8 cellular contexts compared by ENCODE assay signal in the genomic region with DNA sequence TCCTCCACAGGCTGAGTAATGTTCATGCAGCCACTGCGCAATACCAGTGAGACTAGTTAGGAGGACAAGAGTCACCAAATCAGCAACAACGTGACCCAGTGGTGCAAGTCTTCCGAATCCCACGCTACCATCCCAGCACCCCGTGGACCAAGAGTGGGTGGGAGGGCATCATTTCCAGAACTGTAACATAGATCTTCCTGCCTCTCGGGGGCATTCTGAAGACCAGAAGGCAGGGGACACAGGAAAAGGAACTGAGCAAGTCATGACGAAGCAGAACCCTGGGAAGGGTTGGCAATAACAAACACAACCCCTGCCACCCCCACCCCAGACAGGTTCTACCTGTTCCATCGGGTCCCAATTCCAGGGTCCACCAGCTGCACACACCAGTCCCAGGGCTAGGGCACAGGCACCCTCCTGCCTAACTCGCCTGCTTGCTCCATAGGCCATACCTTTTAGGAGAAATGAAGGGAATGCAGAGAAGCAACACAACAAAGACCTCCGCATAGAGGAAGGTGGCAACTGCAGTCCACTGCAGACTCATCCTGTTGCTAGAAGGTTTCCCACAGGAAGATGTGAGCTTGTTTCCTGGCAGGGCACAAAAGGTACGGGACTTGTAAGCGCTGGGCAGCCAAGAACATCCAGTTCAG. TPM values are rescaled to one million over a fixed set of nuclear protein-coding genes. Genes with fewer than 3 reads are reported as not detected.
DNase-seq lines count a peak whose midpoint lies in the region; ATAC-seq, FAIRE-seq and TF ChIP-seq lines count a peak whose summit lies in the region.

No MANE protein-coding gene starts in this region.

- H3K9me1 ChIP-seq in keratinocyte (ENCODE audit: control insufficient read depth, extremely low read depth, insufficient read depth, low read length), result no peaks in the 10 kb centered on the region

- H3K36me3 Mint-ChIP-seq in activated naive CD4-positive, alpha-beta T cell treated with anti-CD3 and anti-CD28 coated beads for 36 hours (ENCODE audit: low read depth), result peaks cover 12% of the 10 kb centered on the region
- H3K36me3 Mint-ChIP-seq in activated naive CD4-positive, alpha-beta T cell treated with anti-CD3 and anti-CD28 coated beads, Interleukin-2, amount 50 U/mL, for 24 hours, result peaks cover 3% of the 10 kb centered on the region

- no peak for TF ChIP-seq POLR2A in transverse colon (IDR thresholded peaks at IDR 0.05)

- H3K4me1 ChIP-seq in keratinocyte (ENCODE audit: control insufficient read depth, extremely low read depth, insufficient read depth, low read length), result peaks cover 35% of the 10 kb centered on the region
- H3K4me1 ChIP-seq in transverse colon, result peaks cover 21 to 45% (median 40%) of the 10 kb centered on the region in 4 donors

- H3K36me3 ChIP-seq in keratinocyte (ENCODE audit: control insufficient read depth in 2 of 2, extremely low read depth in 1 of 2, insufficient read depth in 2 of 2, low read length in 2 of 2) (peaks cover 1 to 9% of the 10 kb centered on the region in 2 experiments), transverse colon (no peaks in the 10 kb centered on the region)

- H3K27ac ChIP-seq in keratinocyte (ENCODE audit: control insufficient read depth, insufficient read depth, low read length), result peak overlapping the region; percentile 82
- peak overlapping the region; percentile 95 to 98 (median 97) for H3K27ac ChIP-seq in transverse colon

- no peak for ATAC-seq in GM19452 (IDR thresholded peaks at IDR 0.05; ENCODE audit: unreplicated experiment)
- no peak for ATAC-seq in HG03097 (IDR thresholded peaks at IDR 0.05; ENCODE audit: low FRiP score, unreplicated experiment)
- ATAC-seq in HG03565 (IDR thresholded peaks at IDR 0.05; ENCODE audit: unreplicated experiment), result no peak

- no peak for DNase-seq in activated naive CD4-positive, alpha-beta T cell treated with anti-CD3 and anti-CD28 coated beads for 36 hours
- no peak for DNase-seq in activated naive CD4-positive, alpha-beta T cell treated with anti-CD3 and anti-CD28 coated beads, Interleukin-2, amount 50 U/mL, for 16 hours
- DNase-seq in keratinocyte (ENCODE audit: low read depth, low spot score), result no peak
- DNase-seq in transverse colon, result peak; percentile 24

- H3K9me3 ChIP-seq in keratinocyte (ENCODE audit: control insufficient read depth, low read depth, low read length) (no peaks in the 10 kb centered on the region), transverse colon (no peaks in the 10 kb centered on the region)

- H3K4me2 ChIP-seq in keratinocyte (ENCODE audit: control insufficient read depth, extremely low read depth, insufficient read depth, low read depth, low read length), result peak overlapping the region; percentile 86

- peaks cover 28% of the 10 kb centered on the region for H3K4me1 Mint-ChIP-seq in activated naive CD4-positive, alpha-beta T cell treated with anti-CD3 and anti-CD28 coated beads for 36 hours (ENCODE audit: low read depth)
- H3K4me1 Mint-ChIP-seq in activated naive CD4-positive, alpha-beta T cell treated with anti-CD3 and anti-CD28 coated beads, Interleukin-2, amount 50 U/mL, for 24 hours, result peaks cover 32% of the 10 kb centered on the region

- in situ Hi-C loops in transverse colon (cut with MboI; ENCODE audit: low pct_ligation_motif_present in 1 of 4, low pct_unique_long_range_greater_than_20kb in 1 of 4, low sequenced_read_pairs in 3 of 4), result no loop called here

- peak overlapping the region; percentile 78 for H3K9ac ChIP-seq in keratinocyte (ENCODE audit: control insufficient read depth, extremely low read depth, insufficient read depth, low read length)

- CTCF ChIA-PET in activated naive CD4-positive, alpha-beta T cell treated with anti-CD3 and anti-CD28 coated beads for 36 hours (lab: Charles Lee), result interaction anchor here (1.0 kb wide), 1 partner anchor 11 kb away, joined by 3 read pairs; no protein-coding TSS in a partner anchor

- H3K27me3 ChIP-seq in keratinocyte (ENCODE audit: control insufficient read depth, extremely low read depth, insufficient read depth, low read length), result no peaks in the 10 kb centered on the region
- no peaks in the 10 kb centered on the region for H3K27me3 ChIP-seq in transverse colon

- intact Hi-C loops in activated naive CD4-positive, alpha-beta T cell treated with anti-CD3 and anti-CD28 coated beads for 36 hours (cut with micrococcal nuclease), result no loop called here
- intact Hi-C loops in transverse colon (cut with DNase I; ENCODE audit: low total_unique reads), result no loop called here

- H3K27me3 Mint-ChIP-seq in activated naive CD4-positive, alpha-beta T cell treated with anti-CD3 and anti-CD28 coated beads for 36 hours (ENCODE audit: low read depth), result no peaks in the 10 kb centered on the region
- no peaks in the 10 kb centered on the region for H3K27me3 Mint-ChIP-seq in activated naive CD4-positive, alpha-beta T cell treated with anti-CD3 and anti-CD28 coated beads, Interleukin-2, amount 50 U/mL, for 24 hours

- no peak for TF ChIP-seq EP300 in transverse colon (IDR thresholded peaks at IDR 0.05; ENCODE audit: low read depth)

- 56% methylated on average over 12 of the region's 12 CpGs; no CpG with 5 or more reads in 1 of the 2 donors for WGBS in transverse colon (ENCODE audit: low coverage in 1 of 2), 2 donors

- H3K79me2 ChIP-seq in keratinocyte (ENCODE audit: control insufficient read depth, insufficient read depth, low read length), result peaks cover 28% of the 10 kb centered on the region

- peaks cover 2% of the 10 kb centered on the region for H4K20me1 ChIP-seq in keratinocyte (ENCODE audit: control insufficient read depth, extremely low read depth, insufficient read depth, low read length)

- peak overlapping the region; percentile 63 to 83 (median 72) for H3K4me3 ChIP-seq in keratinocyte (ENCODE audit: control insufficient read depth in 2 of 3, extremely low read depth in 1 of 3, insufficient read depth in 2 of 3, low read depth in 1 of 3, low read length in 3 of 3)
- peak overlapping the region; percentile 61 to 88 (median 82) for H3K4me3 ChIP-seq in transverse colon

- no peaks in the 10 kb centered on the region for H3K9me3 Mint-ChIP-seq in activated naive CD4-positive, alpha-beta T cell treated with anti-CD3 and anti-CD28 coated beads for 36 hours
- H3K9me3 Mint-ChIP-seq in activated naive CD4-positive, alpha-beta T cell treated with anti-CD3 and anti-CD28 coated beads, Interleukin-2, amount 50 U/mL, for 24 hours, result no peaks in the 10 kb centered on the region

- no peak for FAIRE-seq in keratinocyte (lab: Jason Lieb, UNC)

- dilution Hi-C loops in keratinocyte (cut with MboI; ENCODE audit: extremely low pct_ligation_motif_present, low sequenced_read_pairs), result no loop called here

- peak overlapping the region; percentile 81 for H3K27ac Mint-ChIP-seq in activated naive CD4-positive, alpha-beta T cell treated with anti-CD3 and anti-CD28 coated beads for 36 hours
- H3K27ac Mint-ChIP-seq in activated naive CD4-positive, alpha-beta T cell treated with anti-CD3 and anti-CD28 coated beads, Interleukin-2, amount 50 U/mL, for 24 hours, result peak overlapping the region; percentile 81

- H2AFZ ChIP-seq in keratinocyte (ENCODE audit: control insufficient read depth, low read length), result no peak overlapping the region

- TF ChIP-seq CTCF in keratinocyte (optimal IDR thresholded peaks at IDR 0.05 in 1 of 3, IDR thresholded peaks at IDR 0.05 in 1 of 3, conservative IDR thresholded peaks at IDR 0.05 in 1 of 3; ENCODE audit: extremely low read depth in 1 of 3, insufficient read depth in 2 of 3, low read length in 3 of 3) (no peak), transverse colon (IDR thresholded peaks at IDR 0.05) (peak in 1 of 5 experiments; percentile 8)

- peak overlapping the region; percentile 85 for H3K4me3 Mint-ChIP-seq in activated naive CD4-positive, alpha-beta T cell treated with anti-CD3 and anti-CD28 coated beads for 36 hours
- H3K4me3 Mint-ChIP-seq in activated naive CD4-positive, alpha-beta T cell treated with anti-CD3 and anti-CD28 coated beads, Interleukin-2, amount 50 U/mL, for 24 hours, result peak overlapping the region; percentile 90

RNA-seq across cellular contexts. Expression of gene BCAP31, which starts 1.4 kb away (rescaled TPM):
- total RNA-seq in activated naive CD4-positive, alpha-beta T cell treated with anti-CD3 and anti-CD28 coated beads for 36 hours, result 10 to 100 TPM; 69.5 to 71.2 TPM
- polyA plus RNA-seq in keratinocyte, result 260 to 267 TPM (median 262 TPM) in 3 replicates
- 151 TPM for polyA plus RNA-seq in keratinocyte (2011; ENCODE audit: low read depth)
- polyA plus RNA-seq in keratinocyte (2011; cell fraction: cytosol; rRNA removed), result 238 and 264 TPM in 2 replicates
- polyA plus RNA-seq in keratinocyte (2011; cell fraction: nucleus; rRNA removed), result 373 and 377 TPM in 2 replicates
- polyA plus RNA-seq in keratinocyte (2012; ENCODE audit: low replicate concordance), result 285 and 352 TPM in 2 replicates
- 247 to 367 TPM (median 298 TPM) in 3 replicates for polyA minus RNA-seq in keratinocyte
- 181 TPM for polyA minus RNA-seq in keratinocyte (2011; cell fraction: cytosol; rRNA and poly(A)+ RNA removed)
- 111 and 169 TPM in 2 replicates for polyA minus RNA-seq in keratinocyte (2011; cell fraction: nucleus; rRNA and poly(A)+ RNA removed)
- total RNA-seq in transverse colon, result 100 to 1,000 TPM in 2 of 4 donors, 10 to 100 TPM in 2; 37.6 to 113 (median 74.4) TPM

RNA-seq across cellular contexts. Expression of gene ABCD1, which starts 1.8 kb away (rescaled TPM):
- 1 to 10 TPM; 2.5 to 3.4 TPM for total RNA-seq in activated naive CD4-positive, alpha-beta T cell treated with anti-CD3 and anti-CD28 coated beads for 36 hours
- 0.81 to 2.0 TPM (median 0.86 TPM) in 3 replicates for polyA plus RNA-seq in keratinocyte
- polyA plus RNA-seq in keratinocyte (2011; ENCODE audit: low read depth), result 0.32 TPM
- 0.78 and 1.8 TPM in 2 replicates for polyA plus RNA-seq in keratinocyte (2011; cell fraction: cytosol; rRNA removed)
- 3.2 TPM in 2 replicates for polyA plus RNA-seq in keratinocyte (2011; cell fraction: nucleus; rRNA removed)
- polyA plus RNA-seq in keratinocyte (2012; ENCODE audit: low replicate concordance), result 1.3 and 3.9 TPM in 2 replicates
- polyA minus RNA-seq in keratinocyte, result 2.1 to 6.0 TPM (median 2.9 TPM) in 3 replicates
- polyA minus RNA-seq in keratinocyte (2011; cell fraction: cytosol; rRNA and poly(A)+ RNA removed), result 3.5 TPM
- 4.3 and 7.4 TPM in 2 replicates for polyA minus RNA-seq in keratinocyte (2011; cell fraction: nucleus; rRNA and poly(A)+ RNA removed)
- 10 to 100 TPM in 3 of 4 donors, 1 to 10 TPM in 1; 7.0 to 50.5 (median 18.1) TPM for total RNA-seq in transverse colon

RNA-seq across cellular contexts. Expression of gene SLC6A8, which starts 35.1 kb away (rescaled TPM):
- total RNA-seq in activated naive CD4-positive, alpha-beta T cell treated with anti-CD3 and anti-CD28 coated beads for 36 hours, result under 1 TPM; 0.32 to 0.41 TPM
- 33.6 to 56.7 TPM (median 56.1 TPM) in 3 replicates for polyA plus RNA-seq in keratinocyte
- 5.0 TPM for polyA plus RNA-seq in keratinocyte (2011; ENCODE audit: low read depth)
- polyA plus RNA-seq in keratinocyte (2011; cell fraction: cytosol; rRNA removed), result 36.1 and 67.5 TPM in 2 replicates
- 134 and 177 TPM in 2 replicates for polyA plus RNA-seq in keratinocyte (2011; cell fraction: nucleus; rRNA removed)
- 44.7 and 84.3 TPM in 2 replicates for polyA plus RNA-seq in keratinocyte (2012; ENCODE audit: low replicate concordance)
- polyA minus RNA-seq in keratinocyte, result 95.2 to 220 TPM (median 115 TPM) in 3 replicates
- 109 TPM for polyA minus RNA-seq in keratinocyte (2011; cell fraction: cytosol; rRNA and poly(A)+ RNA removed)
- polyA minus RNA-seq in keratinocyte (2011; cell fraction: nucleus; rRNA and poly(A)+ RNA removed), result 101 and 107 TPM in 2 replicates
- total RNA-seq in transverse colon, result 100 to 1,000 TPM in 3 of 4 donors, 10 to 100 TPM in 1; 61.1 to 332 (median 197) TPM

RNA-seq across cellular contexts. Expression of gene PLXNB3, which starts 41.2 kb away (rescaled TPM):
- total RNA-seq in activated naive CD4-positive, alpha-beta T cell treated with anti-CD3 and anti-CD28 coated beads for 36 hours, result under 1 TPM; 0.05 to 0.44 TPM
- 7.2 to 14.4 TPM (median 8.6 TPM) in 3 replicates for polyA plus RNA-seq in keratinocyte
- 8.8 TPM for polyA plus RNA-seq in keratinocyte (2011; ENCODE audit: low read depth)
- polyA plus RNA-seq in keratinocyte (2011; cell fraction: cytosol; rRNA removed), result 1.8 and 3.8 TPM in 2 replicates
- polyA plus RNA-seq in keratinocyte (2011; cell fraction: nucleus; rRNA removed), result 41.3 and 62.6 TPM in 2 replicates
- polyA plus RNA-seq in keratinocyte (2012; ENCODE audit: low replicate concordance), result 8.4 and 10.0 TPM in 2 replicates
- polyA minus RNA-seq in keratinocyte, result 15.3 to 21.0 TPM (median 19.4 TPM) in 3 replicates
- 9.6 TPM for polyA minus RNA-seq in keratinocyte (2011; cell fraction: cytosol; rRNA and poly(A)+ RNA removed)
- 20.2 TPM in 2 replicates for polyA minus RNA-seq in keratinocyte (2011; cell fraction: nucleus; rRNA and poly(A)+ RNA removed)
- 10 to 100 TPM in 2 of 4 donors, 1 to 10 TPM in 2; 3.1 to 46.2 (median 24.7) TPM for total RNA-seq in transverse colon

RNA-seq across cellular contexts. Expression of gene PNCK, which starts 49.2 kb away (rescaled TPM):
- under 1 TPM; 0.26 to 0.30 TPM for total RNA-seq in activated naive CD4-positive, alpha-beta T cell treated with anti-CD3 and anti-CD28 coated beads for 36 hours
- polyA plus RNA-seq in keratinocyte, result 0.05 to 0.37 TPM (median 0.24 TPM) in 3 replicates
- not detected for polyA plus RNA-seq in keratinocyte (2011; ENCODE audit: low read depth)
- polyA plus RNA-seq in keratinocyte (2011; cell fraction: cytosol; rRNA removed), result 0.14 TPM in 1 of 2 replicates, not detected in the other
- 0.90 and 1.5 TPM in 2 replicates for polyA plus RNA-seq in keratinocyte (2011; cell fraction: nucleus; rRNA removed)
- 0.25 TPM in 1 of 2 replicates, not detected in the other for polyA plus RNA-seq in keratinocyte (2012; ENCODE audit: low replicate concordance)
- polyA minus RNA-seq in keratinocyte, result 0.10 TPM in 1 of 3 replicates, not detected in the others
- polyA minus RNA-seq in keratinocyte (2011; cell fraction: cytosol; rRNA and poly(A)+ RNA removed), result not detected
- not detected in 2 replicates for polyA minus RNA-seq in keratinocyte (2011; cell fraction: nucleus; rRNA and poly(A)+ RNA removed)
- total RNA-seq in transverse colon, result 10 to 100 TPM in 1 of 4 donors, 1 to 10 TPM in 2, not detected in 1; 6.5 to 74.4 (median 7.9) TPM

Comparison
In these comparisons a context has a peak if more than half of its experiments do, and no peak if none do; other contexts are left out.
1. RNA of gene SLC6A8, which starts 35.1 kb away (total RNA-seq): 61.1 to 332 TPM in transverse colon; 0.32 to 0.41 TPM in activated naive CD4-positive, alpha-beta T cell treated with anti-CD3 and anti-CD28 coated beads for 36 hours; every median in the first group is over 10 times any median in the second.